11 cellular contexts compared by ENCODE assay signal in genomic region chr2:223469270-223470057, GRCh38.
DNase-seq lines count a peak whose midpoint lies in the region; ATAC-seq and TF ChIP-seq lines count a peak whose summit lies in the region.
"Had no signal": no experiment of that assay in that cellular context is flagged by ENCODE, and none has a peak within 500 bp of the region (broad histone marks: within the 10 kb centered on the region; RNA-seq: fewer than 3 reads in every experiment).

No MANE protein-coding gene starts in this region.

- DNase-seq in BJ (ENCODE audit: low read depth) (peak; percentile 56), NCI-H2107 treated with DMSO at 0.1 percent for 48 hours (lab: John Stamatoyannopoulos, UW; ENCODE audit: unreplicated experiment) (peak; percentile 86), fibroblast of the aortic adventitia (ENCODE audit: low read depth) (peak; percentile 69), non-pigmented ciliary epithelial cell (ENCODE audit: low read depth) (peak; percentile 77)
- no peak for DNase-seq in activated effector memory CD4-positive, alpha-beta T cell treated with anti-CD3 and anti-CD28 coated beads, Interleukin-2, amount 50 U/mL, for 16 hours
- no peak for DNase-seq in stimulated activated naive CD4-positive, alpha-beta T cell (lab: John Stamatoyannopoulos, UW)
- DNase-seq: dermis blood vessel endothelial cell, DND-41, NCI-H82 had no signal

- ATAC-seq in HG03520 (IDR thresholded peaks at IDR 0.05; ENCODE audit: unreplicated experiment) (no peak), GM18517 (IDR thresholded peaks at IDR 0.05; ENCODE audit: unreplicated experiment) (no peak)

- CTCF ChIA-PET in BJ (lab: Yijun Ruan, JAX), result no interaction called here

- H3K4me3 ChIP-seq in BJ (ENCODE audit: low read depth, low read length), result no peak overlapping the region
- no peak overlapping the region for H3K4me3 ChIP-seq in fibroblast of the aortic adventitia (ENCODE audit: low read depth, low read length)

- H3K27me3 ChIP-seq in BJ (ENCODE audit: control insufficient read depth, insufficient read depth, low read length), result no peaks in the 10 kb centered on the region

- no peaks in the 10 kb centered on the region for H3K36me3 ChIP-seq in BJ (ENCODE audit: control insufficient read depth, insufficient read depth, low read length)

- TF ChIP-seq CTCF in BJ (IDR thresholded peaks at IDR 0.05; ENCODE audit: insufficient read depth, low read depth, low read length), result no peak
- TF ChIP-seq CTCF in fibroblast of the aortic adventitia (IDR thresholded peaks at IDR 0.05; ENCODE audit: insufficient read depth, low read length), result no peak

- POLR2A ChIA-PET in BJ (lab: Charles Lee), result no interaction called here

Comparison
In these comparisons a context has a peak if more than half of its experiments do, and no peak if none do; other contexts are left out.
1. DNase-seq: peak in BJ (single experiment), NCI-H2107 treated with DMSO at 0.1 percent for 48 hours (single experiment), fibroblast of the aortic adventitia (single experiment) and non-pigmented ciliary epithelial cell (single experiment); none in activated effector memory CD4-positive, alpha-beta T cell treated with anti-CD3 and anti-CD28 coated beads, Interleukin-2, amount 50 U/mL, for 16 hours (single experiment) and stimulated activated naive CD4-positive, alpha-beta T cell (0 of 6).